Comparison of ENCODE assay signal across 8 cellular contexts in genomic region chr5:88883566-88884434, GRCh38. TPM values are rescaled to one million over a fixed set of nuclear protein-coding genes. Genes with fewer than 3 reads are reported as not detected.
DNase-seq lines count a peak whose midpoint lies in the region; ATAC-seq and TF ChIP-seq lines count a peak whose summit lies in the region.

No MANE protein-coding gene starts in this region.

- H3K27me3 Mint-ChIP-seq in activated naive CD8-positive, alpha-beta T cell: peaks cover 39% of the 10 kb centered on the region
- peaks cover 54% of the 10 kb centered on the region for H3K27me3 Mint-ChIP-seq in neural crest cell (ENCODE audit: low read depth)

- peaks cover 23% of the 10 kb centered on the region for H3K4me1 Mint-ChIP-seq in activated naive CD8-positive, alpha-beta T cell (ENCODE audit: low read depth)
- H3K4me1 Mint-ChIP-seq in neural crest cell: peaks cover 25% of the 10 kb centered on the region

- no peaks in the 10 kb centered on the region for H3K36me3 Mint-ChIP-seq in activated naive CD8-positive, alpha-beta T cell
- no peaks in the 10 kb centered on the region for H3K36me3 Mint-ChIP-seq in neural crest cell (ENCODE audit: low read depth)

- peak overlapping the region; percentile 82 for H3K4me3 Mint-ChIP-seq in activated naive CD8-positive, alpha-beta T cell
- peak overlapping the region; percentile 98 for H3K4me3 Mint-ChIP-seq in neural crest cell

- no peak for TF ChIP-seq CTCF in neural crest cell (conservative IDR thresholded peaks at IDR 0.05)

- no peaks in the 10 kb centered on the region for H3K9me3 Mint-ChIP-seq in activated naive CD8-positive, alpha-beta T cell (ENCODE audit: low read depth)
- no peaks in the 10 kb centered on the region for H3K9me3 Mint-ChIP-seq in neural crest cell

- no peak for DNase-seq in activated CD4-positive, CD25-positive, alpha-beta regulatory T cell (lab: John Stamatoyannopoulos, UW)
- DNase-seq in NCI-H526 (lab: John Stamatoyannopoulos, UW) (peak; percentile 58 to 63), globus pallidus (ENCODE audit: low spot score) (peak; percentile 64), neural crest cell (ENCODE audit: low read depth, low spot score) (peak; percentile 50), OCI-M2 (lab: John Stamatoyannopoulos, UW; ENCODE audit: unreplicated experiment) (no peak)

- H3K27ac Mint-ChIP-seq in activated naive CD8-positive, alpha-beta T cell: no peak overlapping the region
- H3K27ac Mint-ChIP-seq in neural crest cell (ENCODE audit: unreplicated experiment): peak overlapping the region; percentile 39

- peak; percentile 19 to 32 for ATAC-seq in activated CD4-positive, CD25-positive, alpha-beta regulatory T cell treated with anti-CD3 and anti-CD28 coated beads, Interleukin-2, amount 50 U/mL, for 24 hours
- ATAC-seq in HG02623 (IDR thresholded peaks at IDR 0.05; ENCODE audit: unreplicated experiment): peak; percentile 20

RNA-seq across cellular contexts. Expression of gene MEF2C, which starts 0.8 kb away (rescaled TPM):
- total RNA-seq in neural crest cell: 46.0 and 56.2 TPM in 2 replicates

Comparison
In these comparisons a context has a peak if more than half of its experiments do, and no peak if none do; other contexts are left out.
1. DNase-seq: peak in NCI-H526 (2 of 2), globus pallidus (single experiment) and neural crest cell (single experiment); none in activated CD4-positive, CD25-positive, alpha-beta regulatory T cell (0 of 4) and OCI-M2 (single experiment).